ENCODE assay signal across 30 cellular contexts in the genomic region with DNA sequence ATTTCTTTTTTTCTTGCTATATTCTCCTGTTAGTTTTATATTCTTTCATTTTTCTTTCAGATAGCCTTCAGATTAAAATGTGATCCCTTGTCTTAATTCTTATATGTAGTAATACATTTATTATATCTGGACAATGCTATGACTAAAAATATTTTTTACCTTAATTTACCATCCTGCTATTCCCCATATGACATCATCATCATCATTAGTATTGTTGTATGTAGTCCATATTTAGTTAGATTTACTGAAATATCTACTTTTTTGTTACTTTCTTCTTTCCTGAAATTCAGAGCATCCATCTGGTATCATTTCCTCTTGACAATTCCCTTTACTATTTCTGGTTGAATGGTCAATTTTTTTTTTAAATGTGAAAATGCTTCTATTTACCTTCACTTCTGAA.
DNase-seq lines count a peak whose midpoint lies in the region; ATAC-seq, FAIRE-seq and TF ChIP-seq lines count a peak whose summit lies in the region.
"Had no signal": no experiment of that assay in that cellular context is flagged by ENCODE, and none has a peak within 500 bp of the region (broad histone marks: within the 10 kb centered on the region; RNA-seq: fewer than 3 reads in every experiment).

No MANE protein-coding gene starts in this region.

- H3K9ac ChIP-seq in HepG2 (ENCODE audit: insufficient read depth, low read depth, low read length): no peak overlapping the region
- H3K9ac ChIP-seq: BLaER1; BLaER1 treated with 17β-estradiol and CSF1 and Interleukin-3, amounts not matched to agents 10 nM and 100 nM had no signal

- intact Hi-C loops in HepG2 (cut with micrococcal nuclease; ENCODE audit: unreplicated experiment) (no loop called here), right lobe of liver (cut with DNase I) (no loop called here)

- DNase-seq in HepG2 (ENCODE audit: low spot score) (no peak), right lobe of liver (no peak), frontal cortex (ENCODE audit: low spot score in 2 of 2) (no peak)
- DNase-seq: 8988T; ACHN; AML-193; BE2C; C1 segment of cervical spinal cord; Caco-2; Calu3; CD4-positive, alpha-beta memory T cell; CD4-positive, alpha-beta T cell; CD4-positive, CD25-positive, alpha-beta regulatory T cell; CD8-positive, alpha-beta memory T cell; CD8-positive, alpha-beta T cell; COR-L47; DMS 273 treated with DMSO at 0.1 percent for 48 hours; DMS153; DMS53; DMS79; DMS79 treated with DMSO at 0.1 percent for 48 hours; DND-41; EL had no signal

- H3K4me1 ChIP-seq in HepG2 (ENCODE audit: insufficient read depth, low read length): no peaks in the 10 kb centered on the region
- H3K4me1 ChIP-seq in right lobe of liver: no peaks in the 10 kb centered on the region
- H3K4me1 ChIP-seq: A549; BE2C; BLaER1; BLaER1 treated with 17β-estradiol and CSF1 and Interleukin-3, amounts not matched to agents 10 nM and 100 nM; Caco-2 had no signal

- no peaks in the 10 kb centered on the region for H3K36me3 ChIP-seq in HepG2 (replicated peaks in 1 of 2; ENCODE audit: control insufficient read depth in 1 of 2, insufficient read depth in 2 of 2, low read length in 2 of 2)
- H3K36me3 ChIP-seq in right lobe of liver: no peaks in the 10 kb centered on the region
- H3K36me3 ChIP-seq: BE2C; BLaER1; BLaER1 treated with 17β-estradiol and CSF1 and Interleukin-3, amounts not matched to agents 10 nM and 100 nM had no signal

- H3K4me2 ChIP-seq in HepG2 (ENCODE audit: low read depth, low read length): no peak overlapping the region
- H3K4me2 ChIP-seq: A549; BLaER1; BLaER1 treated with 17β-estradiol and CSF1 and Interleukin-3, amounts not matched to agents 10 nM and 100 nM had no signal

- POLR2A ChIA-PET in HepG2 (lab: Yijun Ruan, JAX): no interaction called here

- H3K9me3 ChIP-seq in HepG2 (ENCODE audit: low read length): peaks cover 6% of the 10 kb centered on the region; the same call in 1 of the 2 replicates
- H3K9me3 ChIP-seq in right lobe of liver: no peaks in the 10 kb centered on the region
- H3K9me3 ChIP-seq: A549; BE2C; BLaER1; BLaER1 treated with 17β-estradiol and CSF1 and Interleukin-3, amounts not matched to agents 10 nM and 100 nM; Caco-2 had no signal

- no peak overlapping the region for H3K4me3 ChIP-seq in HepG2 (replicated peaks in 1 of 3; ENCODE audit: insufficient read depth in 1 of 3, low read depth in 2 of 3, low read length in 3 of 3)
- no peak overlapping the region for H3K4me3 ChIP-seq in right lobe of liver
- H3K4me3 ChIP-seq: A549; BLaER1; BLaER1 treated with 17β-estradiol and CSF1 and Interleukin-3, amounts not matched to agents 10 nM and 100 nM had no signal

- CTCF ChIA-PET in HepG2 (lab: Yijun Ruan, JAX; ENCODE audit: low intra/inter-chr PET ratio, low total read pairs): no interaction called here

- no peak for TF ChIP-seq RAD21 in HepG2 (CRISPR knock-in tag; IDR thresholded peaks at IDR 0.05)

- H2AFZ ChIP-seq in HepG2 (ENCODE audit: low read length): no peak overlapping the region

- no peaks in the 10 kb centered on the region for H4K20me1 ChIP-seq in HepG2 (ENCODE audit: insufficient read depth, low read length)
- H4K20me1 ChIP-seq: BLaER1; BLaER1 treated with 17β-estradiol and CSF1 and Interleukin-3, amounts not matched to agents 10 nM and 100 nM had no signal

- no TSS peak for BruUV-seq in HepG2 (replicated peaks; lab: Mats Ljungman, UMichigan)

- FAIRE-seq in HepG2 (lab: Jason Lieb, UNC) (no peak), frontal cortex (lab: Jason Lieb, UNC) (peak; percentile 3)
- FAIRE-seq: A549, D721Med had no signal

- H3K27ac ChIP-seq in HepG2 (ENCODE audit: extremely low read length, insufficient read depth, low read length) (no peak overlapping the region), right lobe of liver (no peak overlapping the region)
- H3K27ac ChIP-seq: 22Rv1; A549; BLaER1; BLaER1 treated with 17β-estradiol and CSF1 and Interleukin-3, amounts not matched to agents 10 nM and 100 nM; C4-2B had no signal

- H3K27me3 ChIP-seq in HepG2 (ENCODE audit: control insufficient read depth in 1 of 2, insufficient read depth in 2 of 2, low read length in 2 of 2): no peaks in the 10 kb centered on the region
- H3K27me3 ChIP-seq in right lobe of liver: no peaks in the 10 kb centered on the region
- H3K27me3 ChIP-seq: BE2C; BLaER1; BLaER1 treated with 17β-estradiol and CSF1 and Interleukin-3, amounts not matched to agents 10 nM and 100 nM had no signal

- TF ChIP-seq POLR2A in HepG2 (IDR thresholded peaks at IDR 0.05; ENCODE audit: insufficient read depth in 1 of 2, low read depth in 2 of 2, low read length in 2 of 2) (no peak), right lobe of liver (IDR thresholded peaks at IDR 0.05) (no peak)

- TF ChIP-seq EP300 in HepG2 (IDR thresholded peaks at IDR 0.05; ENCODE audit: low read depth in 2 of 2, low read length in 2 of 2) (no peak), HepG2 (CRISPR knock-in tag; IDR thresholded peaks at IDR 0.05; ENCODE audit: borderline replicate concordance) (no peak)

- no peak for TF ChIP-seq CTCF in HepG2 (CRISPR knock-in tag; IDR thresholded peaks at IDR 0.05)
- no peak for TF ChIP-seq CTCF in right lobe of liver (IDR thresholded peaks at IDR 0.05)

- no peaks in the 10 kb centered on the region for H3K79me2 ChIP-seq in HepG2 (ENCODE audit: insufficient read depth, low read length)

- ATAC-seq in HepG2 (no peak), right lobe of liver (no peak), GM21825 (IDR thresholded peaks at IDR 0.05; ENCODE audit: unreplicated experiment) (no peak)
- ATAC-seq: A549; CD8-positive, alpha-beta T cell had no signal

- in situ Hi-C loops in HepG2 (cut with HindIII; ENCODE audit: extremely low pct_ligation_motif_present, low pct_unique_long_range_greater_than_20kb): no loop called here

TF ChIP-seq in HepG2, 621 proteins besides CTCF, POLR2A, EP300 and RAD21:
- TF ChIP-seq CREB1 (IDR thresholded peaks at IDR 0.05): peak; percentile 57
- TF ChIP-seq CREB1 (CRISPR knock-in tag; IDR thresholded peaks at IDR 0.05): no peak
- no peak for TF ChIP-seq GLI4 (CRISPR knock-in tag; IDR thresholded peaks at IDR 0.05; ENCODE audit: borderline replicate concordance)
- TF ChIP-seq, protein P1, sequence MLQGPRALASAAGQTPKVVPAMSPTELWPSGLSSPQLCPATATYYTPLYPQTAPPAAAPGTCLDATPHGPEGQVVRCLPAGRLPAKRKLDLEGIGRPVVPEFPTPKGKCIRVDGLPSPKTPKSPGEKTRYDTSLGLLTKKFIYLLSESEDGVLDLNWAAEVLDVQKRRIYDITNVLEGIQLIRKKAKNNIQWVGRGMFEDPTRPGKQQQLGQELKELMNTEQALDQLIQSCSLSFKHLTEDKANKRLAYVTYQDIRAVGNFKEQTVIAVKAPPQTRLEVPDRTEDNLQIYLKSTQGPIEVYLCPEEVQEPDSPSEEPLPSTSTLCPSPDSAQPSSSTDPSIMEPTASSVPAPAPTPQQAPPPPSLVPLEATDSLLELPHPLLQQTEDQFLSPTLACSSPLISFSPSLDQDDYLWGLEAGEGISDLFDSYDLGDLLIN (CRISPR knock-in tag; IDR thresholded peaks at IDR 0.05; ENCODE audit: borderline replicate concordance): no peak
- TF ChIP-seq ZMYM3 (CRISPR knock-in tag; IDR thresholded peaks at IDR 0.05): no peak
- peak; percentile 70 for TF ChIP-seq ATF7 (IDR thresholded peaks at IDR 0.05)
- TF ChIP-seq ATF7 (CRISPR knock-in tag; IDR thresholded peaks at IDR 0.05): no peak
- TF ChIP-seq, protein P2, sequence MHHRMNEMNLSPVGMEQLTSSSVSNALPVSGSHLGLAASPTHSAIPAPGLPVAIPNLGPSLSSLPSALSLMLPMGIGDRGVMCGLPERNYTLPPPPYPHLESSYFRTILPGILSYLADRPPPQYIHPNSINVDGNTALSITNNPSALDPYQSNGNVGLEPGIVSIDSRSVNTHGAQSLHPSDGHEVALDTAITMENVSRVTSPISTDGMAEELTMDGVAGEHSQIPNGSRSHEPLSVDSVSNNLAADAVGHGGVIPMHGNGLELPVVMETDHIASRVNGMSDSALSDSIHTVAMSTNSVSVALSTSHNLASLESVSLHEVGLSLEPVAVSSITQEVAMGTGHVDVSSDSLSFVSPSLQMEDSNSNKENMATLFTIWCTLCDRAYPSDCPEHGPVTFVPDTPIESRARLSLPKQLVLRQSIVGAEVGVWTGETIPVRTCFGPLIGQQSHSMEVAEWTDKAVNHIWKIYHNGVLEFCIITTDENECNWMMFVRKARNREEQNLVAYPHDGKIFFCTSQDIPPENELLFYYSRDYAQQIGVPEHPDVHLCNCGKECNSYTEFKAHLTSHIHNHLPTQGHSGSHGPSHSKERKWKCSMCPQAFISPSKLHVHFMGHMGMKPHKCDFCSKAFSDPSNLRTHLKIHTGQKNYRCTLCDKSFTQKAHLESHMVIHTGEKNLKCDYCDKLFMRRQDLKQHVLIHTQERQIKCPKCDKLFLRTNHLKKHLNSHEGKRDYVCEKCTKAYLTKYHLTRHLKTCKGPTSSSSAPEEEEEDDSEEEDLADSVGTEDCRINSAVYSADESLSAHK (CRISPR knock-in tag; IDR thresholded peaks at IDR 0.05; ENCODE audit: borderline replicate concordance): no peak
- no peak for TF ChIP-seq U2AF1 (optimal IDR thresholded peaks at IDR 0.05; ENCODE audit: low read depth, low read length)
- no peak for TF ChIP-seq MTA3 (CRISPR knock-in tag; IDR thresholded peaks at IDR 0.05)
- no peak for TF ChIP-seq PHF20 (CRISPR knock-in tag; IDR thresholded peaks at IDR 0.05)
- no peak for TF ChIP-seq KMT2B (CRISPR knock-in tag; IDR thresholded peaks at IDR 0.05)
- no peak for TF ChIP-seq ZFAT (CRISPR knock-in tag; conservative IDR thresholded peaks at IDR 0.05)
- TF ChIP-seq KAT7 (CRISPR knock-in tag; IDR thresholded peaks at IDR 0.05; ENCODE audit: borderline replicate concordance): no peak
- TF ChIP-seq, protein P3, sequence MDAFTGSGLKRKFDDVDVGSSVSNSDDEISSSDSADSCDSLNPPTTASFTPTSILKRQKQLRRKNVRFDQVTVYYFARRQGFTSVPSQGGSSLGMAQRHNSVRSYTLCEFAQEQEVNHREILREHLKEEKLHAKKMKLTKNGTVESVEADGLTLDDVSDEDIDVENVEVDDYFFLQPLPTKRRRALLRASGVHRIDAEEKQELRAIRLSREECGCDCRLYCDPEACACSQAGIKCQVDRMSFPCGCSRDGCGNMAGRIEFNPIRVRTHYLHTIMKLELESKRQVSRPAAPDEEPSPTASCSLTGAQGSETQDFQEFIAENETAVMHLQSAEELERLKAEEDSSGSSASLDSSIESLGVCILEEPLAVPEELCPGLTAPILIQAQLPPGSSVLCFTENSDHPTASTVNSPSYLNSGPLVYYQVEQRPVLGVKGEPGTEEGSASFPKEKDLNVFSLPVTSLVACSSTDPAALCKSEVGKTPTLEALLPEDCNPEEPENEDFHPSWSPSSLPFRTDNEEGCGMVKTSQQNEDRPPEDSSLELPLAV (CRISPR knock-in tag; conservative IDR thresholded peaks at IDR 0.05; ENCODE audit: low read depth): no peak
